8 cellular contexts compared by ENCODE assay signal in genomic region chr1:21232044-21232443, GRCh38. TPM values are rescaled to one million over a fixed set of nuclear protein-coding genes. Genes with fewer than 3 reads are reported as not detected.
DNase-seq lines count a peak whose midpoint lies in the region; ATAC-seq, FAIRE-seq and TF ChIP-seq lines count a peak whose summit lies in the region.

No MANE protein-coding gene starts in this region.

- TF ChIP-seq CTCF in BJ (IDR thresholded peaks at IDR 0.05; ENCODE audit: insufficient read depth, low read depth, low read length) (peak; percentile 65), GM12875 (IDR thresholded peaks at IDR 0.05; ENCODE audit: borderline replicate concordance, insufficient read depth, low read depth, low read length) (peak; percentile 66), parathyroid adenoma (IDR thresholded peaks at IDR 0.05) (peak; percentile 62)

- FAIRE-seq in frontal cortex (lab: Jason Lieb, UNC), result peak; percentile 28

- CTCF ChIA-PET in BJ (lab: Yijun Ruan, JAX), result interaction anchor here (0.6 to 7.7 kb wide), 33 partner anchors 9 to 535 kb away, joined by 3 to 162 read pairs (median 5); no protein-coding TSS in a partner anchor
- CTCF ChIA-PET in activated CD8-positive, alpha-beta T cell treated with anti-CD3 and anti-CD28 coated beads, Interleukin-2, amount 10 ng/mL, durations not matched to agents 7 days and 5 days (lab: Charles Lee), result interaction anchor here (0.8 to 6.3 kb wide), 28 partner anchors 8 to 512 kb away, joined by 3 to 65 read pairs (median 4); no protein-coding TSS in a partner anchor

- H3K27me3 ChIP-seq in BJ (ENCODE audit: control insufficient read depth, insufficient read depth, low read length) (no peaks in the 10 kb centered on the region), parathyroid adenoma (ENCODE audit: control insufficient read depth, insufficient read depth, low read length) (no peaks in the 10 kb centered on the region)

- H3K27ac ChIP-seq in parathyroid adenoma, result no peak overlapping the region

- H3K4me3 ChIP-seq in BJ (ENCODE audit: low read depth, low read length) (no peak overlapping the region), GM12875 (ENCODE audit: low read depth, low read length) (no peak overlapping the region), parathyroid adenoma (ENCODE audit: low read depth, low read length) (no peak overlapping the region)

- peaks cover 41% of the 10 kb centered on the region for H3K36me3 Mint-ChIP-seq in activated CD8-positive, alpha-beta T cell treated with anti-CD3 and anti-CD28 coated beads, Interleukin-2, amount 10 ng/mL, durations not matched to agents 7 days and 5 days (ENCODE audit: low read depth)

- POLR2A ChIA-PET in BJ (lab: Charles Lee), result no interaction called here
- POLR2A ChIA-PET in activated CD8-positive, alpha-beta T cell treated with anti-CD3 and anti-CD28 coated beads, Interleukin-2, amount 10 ng/mL, durations not matched to agents 7 days and 5 days (lab: Charles Lee), result no interaction called here

- H3K79me2 ChIP-seq in parathyroid adenoma, result no peaks in the 10 kb centered on the region

- H3K27me3 Mint-ChIP-seq in activated CD8-positive, alpha-beta T cell treated with anti-CD3 and anti-CD28 coated beads, Interleukin-2, amount 10 ng/mL, durations not matched to agents 7 days and 5 days (ENCODE audit: low read depth), result no peaks in the 10 kb centered on the region

- H3K27ac Mint-ChIP-seq in activated CD8-positive, alpha-beta T cell treated with anti-CD3 and anti-CD28 coated beads, Interleukin-2, amount 10 ng/mL, durations not matched to agents 7 days and 5 days, result no peak overlapping the region

- H3K4me2 ChIP-seq in parathyroid adenoma (ENCODE audit: low read length), result no peak overlapping the region

- H3K4me1 Mint-ChIP-seq in activated CD8-positive, alpha-beta T cell treated with anti-CD3 and anti-CD28 coated beads, Interleukin-2, amount 10 ng/mL, durations not matched to agents 7 days and 5 days (ENCODE audit: low read depth), result no peaks in the 10 kb centered on the region

- H3K4me3 Mint-ChIP-seq in activated CD8-positive, alpha-beta T cell treated with anti-CD3 and anti-CD28 coated beads, Interleukin-2, amount 10 ng/mL, durations not matched to agents 7 days and 5 days, result no peak overlapping the region

- DNase-seq in BJ (ENCODE audit: low read depth) (no peak), NCI-H2196 (lab: John Stamatoyannopoulos, UW; ENCODE audit: unreplicated experiment) (peak; percentile 61), frontal cortex (ENCODE audit: low spot score in 2 of 2) (peak; percentile 46 to 69), GOT3 (lab: John Stamatoyannopoulos, UW) (no peak)
- peak; percentile 52 for DNase-seq in activated CD8-positive, alpha-beta T cell treated with anti-CD3 and anti-CD28 coated beads, Interleukin-2, amount 10 ng/mL, durations not matched to agents 7 days and 5 days

- no peak overlapping the region for H3K9ac ChIP-seq in parathyroid adenoma

- H2AFZ ChIP-seq in parathyroid adenoma, result no peak overlapping the region

- no peaks in the 10 kb centered on the region for H3K9me3 Mint-ChIP-seq in activated CD8-positive, alpha-beta T cell treated with anti-CD3 and anti-CD28 coated beads, Interleukin-2, amount 10 ng/mL, durations not matched to agents 7 days and 5 days (ENCODE audit: insufficient read depth)

- no peaks in the 10 kb centered on the region for H3K9me3 ChIP-seq in parathyroid adenoma (ENCODE audit: control insufficient read depth, low read length)

- no peaks in the 10 kb centered on the region for H3K4me1 ChIP-seq in parathyroid adenoma

- peaks cover 35% of the 10 kb centered on the region for H3K36me3 ChIP-seq in BJ (ENCODE audit: control insufficient read depth, insufficient read depth, low read length)
- H3K36me3 ChIP-seq in parathyroid adenoma (ENCODE audit: control insufficient read depth, insufficient read depth, low read length), result no peaks in the 10 kb centered on the region

- ATAC-seq in activated CD8-positive, alpha-beta T cell treated with anti-CD3 and anti-CD28 coated beads, Interleukin-2, amount 10 ng/mL, durations not matched to agents 7 days and 5 days, result no peak
- no peak for ATAC-seq in GM18907 (IDR thresholded peaks at IDR 0.05; ENCODE audit: unreplicated experiment)

RNA-seq across cellular contexts. Expression of gene EIF4G3, which starts 55.3 kb away (rescaled TPM):
- polyA plus RNA-seq in BJ (2011; rRNA removed), result 62.0 and 62.2 TPM in 2 replicates
- 55.6 and 69.8 TPM in 2 replicates for polyA minus RNA-seq in BJ (2011; rRNA and poly(A)+ RNA removed)
- total RNA-seq in activated CD8-positive, alpha-beta T cell treated with anti-CD3 and anti-CD28 coated beads, Interleukin-2, amount 10 ng/mL, durations not matched to agents 7 days and 5 days, result 10 to 100 TPM; 37.9 to 41.2 TPM
- total RNA-seq in frontal cortex, result 50.5 TPM

RNA-seq across cellular contexts. Expression of gene ECE1, which starts 58.2 kb away (rescaled TPM):
- polyA plus RNA-seq in BJ (2011; rRNA removed), result 70.7 and 150 TPM in 2 replicates
- polyA minus RNA-seq in BJ (2011; rRNA and poly(A)+ RNA removed), result 47.0 and 47.5 TPM in 2 replicates
- 10 to 100 TPM; 70.9 to 72.5 TPM for total RNA-seq in activated CD8-positive, alpha-beta T cell treated with anti-CD3 and anti-CD28 coated beads, Interleukin-2, amount 10 ng/mL, durations not matched to agents 7 days and 5 days
- total RNA-seq in frontal cortex, result 8.2 TPM

Comparison
In these comparisons a context has a peak if more than half of its experiments do, and no peak if none do; other contexts are left out.
1. DNase-seq: peak in NCI-H2196 (single experiment), activated CD8-positive, alpha-beta T cell treated with anti-CD3 and anti-CD28 coated beads, Interleukin-2, amount 10 ng/mL, durations not matched to agents 7 days and 5 days (single experiment) and frontal cortex (2 of 2); none in BJ (single experiment) and GOT3 (single experiment).
2. Peak in every context shown above with its lines, with median percentiles within 50 percentile points of each other: CTCF ChIP-seq.